In genomic region chr2:29108225-29108624, GRCh38 we compare ENCODE assay signal across 10 cellular contexts. TPM values are rescaled to one million over a fixed set of nuclear protein-coding genes. Genes with fewer than 3 reads are reported as not detected.
DNase-seq lines count a peak whose midpoint lies in the region; ATAC-seq and TF ChIP-seq lines count a peak whose summit lies in the region.
"Had no signal": no experiment of that assay in that cellular context is flagged by ENCODE, and none has a peak within 500 bp of the region (broad histone marks: within the 10 kb centered on the region; RNA-seq: fewer than 3 reads in every experiment).

No MANE protein-coding gene starts in this region.

- ATAC-seq in sciatic nerve, result peak; percentile 64
- ATAC-seq in HG03469 (IDR thresholded peaks at IDR 0.05; ENCODE audit: unreplicated experiment), result no peak
- ATAC-seq in GM21381 (IDR thresholded peaks at IDR 0.05; ENCODE audit: unreplicated experiment), result no peak

- H3K4me3 ChIP-seq in fibroblast of mammary gland (ENCODE audit: control insufficient read depth, low read depth, low read length), result no peak overlapping the region
- H3K4me3 ChIP-seq: skin epidermis had no signal

- intact Hi-C loops in sciatic nerve (cut with DNase I), result no loop called here

- TF ChIP-seq CTCF in fibroblast of mammary gland (conservative IDR thresholded peaks at IDR 0.05; ENCODE audit: control insufficient read depth, insufficient read depth, low read depth, low read length), result no peak

- DNase-seq in H4 (ENCODE audit: low spot score) (peak; percentile 84), SW 1271 (lab: John Stamatoyannopoulos, UW) (peak; percentile 82 to 89), fibroblast of mammary gland (ENCODE audit: low read depth) (peak; percentile 94), sciatic nerve (ENCODE audit: low spot score) (no peak), activated gamma-delta T cell treated with Interleukin-2 at 50 U/mL for 16 hours (no peak), NCI-H187 treated with DMSO at 0.1 percent for 48 hours (lab: John Stamatoyannopoulos, UW) (no peak)
- DNase-seq: stimulated activated naive CD4-positive, alpha-beta T cell had no signal

RNA-seq across cellular contexts. Expression of gene CLIP4, which starts 7.0 kb away (rescaled TPM):
- total RNA-seq in H4 (2014; rRNA removed; shearing (Covaris generic)), result 14.1 and 21.1 TPM in 2 replicates
- total RNA-seq in sciatic nerve, result 85.6 TPM

RNA-seq across cellular contexts. Expression of gene PCARE, which starts 33.9 kb away (rescaled TPM):
- not detected in 2 replicates for total RNA-seq in H4 (2014; rRNA removed; shearing (Covaris generic))
- total RNA-seq in sciatic nerve, result 0.53 TPM

Comparison
In these comparisons a context has a peak if more than half of its experiments do, and no peak if none do; other contexts are left out.
1. DNase-seq: peak in H4 (single experiment), SW 1271 (2 of 2) and fibroblast of mammary gland (single experiment); none in sciatic nerve (single experiment), activated gamma-delta T cell treated with Interleukin-2 at 50 U/mL for 16 hours (single experiment) and NCI-H187 treated with DMSO at 0.1 percent for 48 hours (single experiment).